31 cellular contexts compared by ENCODE assay signal in genomic region chr19:4592445-4592844, GRCh38. TPM values are rescaled to one million over a fixed set of nuclear protein-coding genes. Genes with fewer than 3 reads are reported as not detected.
"Had no signal": no experiment of that assay in that cellular context is flagged by ENCODE, and none has a peak within 500 bp of the region (broad histone marks: within the 10 kb centered on the region; RNA-seq: fewer than 3 reads in every experiment).

No MANE protein-coding gene starts in this region.

- H3K36me3 Mint-ChIP-seq: activated CD4-positive, alpha-beta memory T cell treated with anti-CD3 and anti-CD28 coated beads for 36 hours; activated naive CD4-positive, alpha-beta T cell treated with anti-CD3 and anti-CD28 coated beads, Interleukin-2, amount 50 U/mL, for 72 hours; T-cell had no signal

- H3K27me3 ChIP-seq: MG63 had no signal

- FAIRE-seq: bronchial epithelial cell had no signal

- ATAC-seq: activated naive CD4-positive, alpha-beta T cell treated with anti-CD3 and anti-CD28 coated beads, Interleukin-2, amount 50 U/mL, for 72 hours; activated naive CD8-positive, alpha-beta T cell treated with anti-CD3 and anti-CD28 coated beads, Interleukin-2, amount 50 U/mL, for 24 hours; activated T-cell treated with anti-CD3 and anti-CD28 coated beads, Interleukin-2, amount 50 U/mL, for 4 hours; body of pancreas; Right ventricle myocardium inferior; T-cell had no signal

- H3K9me3 ChIP-seq: ascending aorta, body of pancreas, MG63 had no signal

- H3K27ac Mint-ChIP-seq: activated CD4-positive, alpha-beta memory T cell treated with anti-CD3 and anti-CD28 coated beads for 36 hours; activated CD4-positive, alpha-beta T cell treated with anti-CD3 and anti-CD28 coated beads, Interleukin-2, amount 10 ng/mL, durations not matched to agents 7 days and 5 days; activated naive CD4-positive, alpha-beta T cell treated with anti-CD3 and anti-CD28 coated beads, Interleukin-2, amount 50 U/mL, for 72 hours; activated naive CD8-positive, alpha-beta T cell treated with anti-CD3 and anti-CD28 coated beads, Interleukin-2, amount 50 U/mL, for 24 hours; T-cell had no signal

- H3K36me3 ChIP-seq: ascending aorta, MG63 had no signal

- H3K9me3 Mint-ChIP-seq: activated CD4-positive, alpha-beta memory T cell treated with anti-CD3 and anti-CD28 coated beads for 36 hours; activated CD4-positive, alpha-beta T cell treated with anti-CD3 and anti-CD28 coated beads, Interleukin-2, amount 10 ng/mL, durations not matched to agents 7 days and 5 days; activated naive CD4-positive, alpha-beta T cell treated with anti-CD3 and anti-CD28 coated beads, Interleukin-2, amount 50 U/mL, for 72 hours; activated naive CD8-positive, alpha-beta T cell treated with anti-CD3 and anti-CD28 coated beads, Interleukin-2, amount 50 U/mL, for 24 hours; activated T-cell treated with anti-CD3 and anti-CD28 coated beads, Interleukin-2, amount 50 U/mL, for 4 hours; central memory CD8-positive, alpha-beta T cell; T-cell had no signal

- DNase-seq: activated CD4-positive, alpha-beta memory T cell treated with anti-CD3 and anti-CD28 coated beads for 36 hours; activated CD4-positive, alpha-beta T cell treated with anti-CD3 and anti-CD28 coated beads, Interleukin-2, amount 10 ng/mL, durations not matched to agents 7 days and 5 days; activated CD4-positive, CD25-positive, alpha-beta regulatory T cell; activated CD8-positive, alpha-beta memory T cell treated with anti-CD3 and anti-CD28 coated beads for 24 hours; activated effector memory CD4-positive, alpha-beta T cell treated with anti-CD3 and anti-CD28 coated beads, Interleukin-2, amount 50 U/mL, for 16 hours; activated naive CD4-positive, alpha-beta T cell treated with Interleukin-2 at 50 U/mL for 16 hours; activated naive CD8-positive, alpha-beta T cell treated with anti-CD3 and anti-CD28 coated beads, Interleukin-2, amount 50 U/mL, for 24 hours; activated T-cell treated with anti-CD3 and anti-CD28 coated beads, Interleukin-2, amount 50 U/mL, for 4 hours; amniotic stem cell; body of pancreas; MG63; MV-4-11; NCI-H1092 treated with DMSO at 0.1 percent for 48 hours; NCI-H1417 treated with DMSO at 0.1 percent for 48 hours; NCI-H1694; NCI-H2029 treated with DMSO at 0.1 percent for 48 hours; NCI-H446 treated with DMSO at 0.1 percent for 48 hours; NCI-H526 treated with DMSO at 0.1 percent for 48 hours; NCI-H82; T-cell; T-helper 2 cell; T1000 had no signal

- H3K4me3 Mint-ChIP-seq: activated CD4-positive, alpha-beta memory T cell treated with anti-CD3 and anti-CD28 coated beads for 36 hours; activated CD4-positive, alpha-beta T cell treated with anti-CD3 and anti-CD28 coated beads, Interleukin-2, amount 10 ng/mL, durations not matched to agents 7 days and 5 days; activated naive CD8-positive, alpha-beta T cell treated with anti-CD3 and anti-CD28 coated beads, Interleukin-2, amount 50 U/mL, for 24 hours; activated T-cell treated with anti-CD3 and anti-CD28 coated beads, Interleukin-2, amount 50 U/mL, for 4 hours; central memory CD8-positive, alpha-beta T cell; T-cell had no signal

- H3K27ac ChIP-seq: ascending aorta, body of pancreas, SK-N-MC, VCaP had no signal

- H3K4me3 ChIP-seq: ascending aorta, body of pancreas, MG63, SK-N-MC had no signal

- H3K4me1 ChIP-seq: ascending aorta, body of pancreas had no signal

RNA-seq across cellular contexts. Expression of gene SEMA6B, which starts 33.0 kb away (rescaled TPM):
- total RNA-seq: activated CD4-positive, alpha-beta T cell treated with anti-CD3 and anti-CD28 coated beads, Interleukin-2, amount 10 ng/mL, durations not matched to agents 7 days and 5 days; activated naive CD4-positive, alpha-beta T cell treated with anti-CD3 and anti-CD28 coated beads, Interleukin-2, amount 50 U/mL, for 72 hours; OCI-LY7 had no signal

RNA-seq across cellular contexts. Expression of gene LRG1, which starts 52.6 kb away (rescaled TPM):
- total RNA-seq: RPMI7951 had no signal

RNA-seq across cellular contexts. Expression of gene PLIN5, which starts 57.4 kb away (rescaled TPM):
- total RNA-seq: activated CD4-positive, alpha-beta T cell treated with anti-CD3 and anti-CD28 coated beads, Interleukin-2, amount 10 ng/mL, durations not matched to agents 7 days and 5 days; bronchial epithelial cell; RPMI7951 had no signal
